Comparison of ENCODE assay signal across 19 cellular contexts in the genomic region with DNA sequence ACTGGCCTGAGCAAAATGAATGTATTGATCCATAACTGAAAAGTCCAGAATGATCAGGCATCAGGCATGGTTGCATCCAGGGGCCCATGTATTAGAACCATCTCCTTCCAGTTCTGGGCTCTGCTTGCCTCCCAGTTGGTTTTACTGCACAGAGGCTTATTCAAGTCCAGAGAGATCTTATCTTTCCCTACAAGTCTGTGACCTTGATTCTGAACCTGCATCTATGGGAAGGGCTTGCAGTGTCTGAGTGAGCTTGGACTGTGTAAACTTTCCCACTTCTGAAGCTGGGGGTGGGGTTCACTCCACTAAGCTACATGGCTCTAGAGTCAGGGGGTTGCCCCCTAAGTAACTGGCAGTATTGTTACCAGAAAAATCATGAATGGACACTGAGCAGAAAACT.
DNase-seq lines count a peak whose midpoint lies in the region; ATAC-seq and TF ChIP-seq lines count a peak whose summit lies in the region.
"Had no signal": no experiment of that assay in that cellular context is flagged by ENCODE, and none has a peak within 500 bp of the region (broad histone marks: within the 10 kb centered on the region; RNA-seq: fewer than 3 reads in every experiment).

No MANE protein-coding gene starts in this region.

- peak overlapping the region; percentile 87 for H3K27ac ChIP-seq in ACC112 (ENCODE audit: low read depth, low read length)
- H3K27ac ChIP-seq in HUES64 (ENCODE audit: low read depth, low read length), result peak overlapping the region; percentile 80; the same call in 1 of the 2 replicates
- H3K27ac ChIP-seq in colonic mucosa, result peak overlapping the region; percentile 85
- no peak overlapping the region for H3K27ac ChIP-seq in CD4-positive, alpha-beta T cell (ENCODE audit: low read depth, low read length)
- peak overlapping the region in 1 of 2 donors; percentile 66 for H3K27ac ChIP-seq in ascending aorta
- H3K27ac ChIP-seq: psoas muscle had no signal

- no peak for TF ChIP-seq CTCF in colonic mucosa (IDR thresholded peaks at IDR 0.05)
- no peak for TF ChIP-seq CTCF in nephron progenitor cell (IDR thresholded peaks at IDR 0.05)
- TF ChIP-seq CTCF in CD4-positive, alpha-beta T cell (IDR thresholded peaks at IDR 0.05), result no peak
- TF ChIP-seq CTCF in ascending aorta (IDR thresholded peaks at IDR 0.05), result no peak

- H3K4me3 ChIP-seq in ACC112 (ENCODE audit: low read depth, low read length) (no peak overlapping the region), HUES64 (ENCODE audit: low read length) (no peak overlapping the region), colonic mucosa (no peak overlapping the region), ascending aorta (no peak overlapping the region)
- H3K4me3 ChIP-seq: psoas muscle, upper lobe of right lung had no signal

- H3K36me3 Mint-ChIP-seq in nephron progenitor cell (ENCODE audit: low read depth), result peaks cover 41% of the 10 kb centered on the region
- no peaks in the 10 kb centered on the region for H3K36me3 Mint-ChIP-seq in CD4-positive, alpha-beta T cell (ENCODE audit: low read depth)
- H3K36me3 Mint-ChIP-seq: CD4-positive, CD25-positive, alpha-beta regulatory T cell; natural killer cell; stimulated activated memory B cell treated with anti-CD40 and anti-IgM and Interleukin-4, amounts not matched to agents 10 μg/mL and 1 μg/mL and 100 μg/mL, for 72 hours had no signal

- peaks cover 14% of the 10 kb centered on the region for H3K79me2 ChIP-seq in ACC112 (ENCODE audit: control insufficient read depth, insufficient read depth, low read length, unreplicated experiment)

- H3K4me1 ChIP-seq in ACC112 (ENCODE audit: control insufficient read depth, insufficient read depth, low read length, unreplicated experiment) (peaks cover 34% of the 10 kb centered on the region), HUES64 (ENCODE audit: insufficient read depth, low read length) (peaks cover 26% of the 10 kb centered on the region), colonic mucosa (peaks cover 17% of the 10 kb centered on the region), ascending aorta (peaks cover 0 to 22% of the 10 kb centered on the region in 2 donors)
- H3K4me1 ChIP-seq: psoas muscle had no signal

- H3K4me3 Mint-ChIP-seq in nephron progenitor cell, result no peak overlapping the region
- no peak overlapping the region for H3K4me3 Mint-ChIP-seq in CD4-positive, alpha-beta T cell
- H3K4me3 Mint-ChIP-seq: CD4-positive, CD25-positive, alpha-beta regulatory T cell; natural killer cell; stimulated activated memory B cell treated with anti-CD40 and anti-IgM and Interleukin-4, amounts not matched to agents 10 μg/mL and 1 μg/mL and 100 μg/mL, for 72 hours had no signal

- no peaks in the 10 kb centered on the region for H3K9me3 ChIP-seq in HUES64 (ENCODE audit: insufficient read depth, low read depth, low read length)
- no peaks in the 10 kb centered on the region for H3K9me3 ChIP-seq in colonic mucosa
- H3K9me3 ChIP-seq in CD4-positive, alpha-beta T cell (ENCODE audit: control insufficient read depth, low read length), result no peaks in the 10 kb centered on the region
- H3K9me3 ChIP-seq in ascending aorta, result no peaks in the 10 kb centered on the region
- H3K9me3 ChIP-seq: psoas muscle, upper lobe of right lung had no signal

- CTCF ChIA-PET in CD4-positive, alpha-beta T cell (lab: Charles Lee), result no interaction called here

- no peak for ATAC-seq in CD4-positive, alpha-beta T cell (ENCODE audit: poor library complexity)
- ATAC-seq: natural killer cell; stimulated activated memory B cell treated with anti-CD40 and anti-IgM and Interleukin-4, amounts not matched to agents 10 μg/mL and 1 μg/mL and 100 μg/mL, for 72 hours had no signal

- no peak overlapping the region for H3K9ac ChIP-seq in HUES64 (ENCODE audit: low read depth, low read length)
- peak overlapping the region in 1 of 2 donors; percentile 24 for H3K9ac ChIP-seq in colonic mucosa (ENCODE audit: low read depth in 2 of 2, low read length in 2 of 2)

- peaks cover 21% of the 10 kb centered on the region for H3K4me1 Mint-ChIP-seq in nephron progenitor cell
- no peaks in the 10 kb centered on the region for H3K4me1 Mint-ChIP-seq in CD4-positive, alpha-beta T cell (ENCODE audit: low read depth)
- H3K4me1 Mint-ChIP-seq: CD4-positive, CD25-positive, alpha-beta regulatory T cell; natural killer cell; stimulated activated memory B cell treated with anti-CD40 and anti-IgM and Interleukin-4, amounts not matched to agents 10 μg/mL and 1 μg/mL and 100 μg/mL, for 72 hours had no signal

- peak overlapping the region; percentile 29 for H3K27ac Mint-ChIP-seq in nephron progenitor cell
- H3K27ac Mint-ChIP-seq in CD4-positive, alpha-beta T cell, result no peak overlapping the region
- H3K27ac Mint-ChIP-seq: CD4-positive, CD25-positive, alpha-beta regulatory T cell; natural killer cell; stimulated activated memory B cell treated with anti-CD40 and anti-IgM and Interleukin-4, amounts not matched to agents 10 μg/mL and 1 μg/mL and 100 μg/mL, for 72 hours had no signal

- no peak overlapping the region for H2AFZ ChIP-seq in ACC112 (ENCODE audit: low read length, unreplicated experiment)

- DNase-seq in colonic mucosa (peak; percentile 37), nephron progenitor cell (no peak), HCEC 1CT (no peak), kidney tubule cell (ENCODE audit: low spot score) (no peak), ascending aorta (ENCODE audit: low spot score in 2 of 2) (no peak)
- no peak for DNase-seq in CD4-positive, alpha-beta T cell
- DNase-seq: activated gamma-delta T cell; CD4-positive, CD25-positive, alpha-beta regulatory T cell; DND-41; left ventricle myocardium superior; natural killer cell; NCI-H1092; NCI-H2081 treated with DMSO at 0.1 percent for 48 hours; NCI-H524; psoas muscle; upper lobe of right lung had no signal

- peaks cover 4% of the 10 kb centered on the region for H3K27me3 Mint-ChIP-seq in nephron progenitor cell (ENCODE audit: low read depth, poor library complexity)
- H3K27me3 Mint-ChIP-seq in CD4-positive, alpha-beta T cell, result no peaks in the 10 kb centered on the region
- H3K27me3 Mint-ChIP-seq: stimulated activated memory B cell treated with anti-CD40 and anti-IgM and Interleukin-4, amounts not matched to agents 10 μg/mL and 1 μg/mL and 100 μg/mL, for 72 hours had no signal

- intact Hi-C loops in colonic mucosa (cut with DNase I) (no loop called here), ascending aorta (cut with DNase I) (loop anchor here (2.0 kb wide), 1 partner anchor 21 kb away; no protein-coding TSS in a partner anchor)
- intact Hi-C loops in CD4-positive, alpha-beta T cell (cut with DNase I, micrococcal nuclease), result no loop called here

- no peaks in the 10 kb centered on the region for H3K9me3 Mint-ChIP-seq in nephron progenitor cell
- no peaks in the 10 kb centered on the region for H3K9me3 Mint-ChIP-seq in CD4-positive, alpha-beta T cell
- H3K9me3 Mint-ChIP-seq: CD4-positive, CD25-positive, alpha-beta regulatory T cell; natural killer cell; stimulated activated memory B cell treated with anti-CD40 and anti-IgM and Interleukin-4, amounts not matched to agents 10 μg/mL and 1 μg/mL and 100 μg/mL, for 72 hours had no signal

- H3K36me3 ChIP-seq in ACC112 (ENCODE audit: insufficient read depth, low read length) (no peaks in the 10 kb centered on the region), HUES64 (ENCODE audit: insufficient read depth, low read length) (peaks cover 9% of the 10 kb centered on the region; the same call in 1 of the 2 replicates), colonic mucosa (no peaks in the 10 kb centered on the region), ascending aorta (no peaks in the 10 kb centered on the region)
- H3K36me3 ChIP-seq: upper lobe of right lung had no signal

- POLR2A ChIA-PET in CD4-positive, alpha-beta T cell (lab: Charles Lee), result no interaction called here

- no peaks in the 10 kb centered on the region for H3K27me3 ChIP-seq in ACC112 (ENCODE audit: insufficient read depth, low read length)
- no peaks in the 10 kb centered on the region for H3K27me3 ChIP-seq in HUES64 (ENCODE audit: insufficient read depth, low read length)
- no peaks in the 10 kb centered on the region for H3K27me3 ChIP-seq in colonic mucosa
- H3K27me3 ChIP-seq in CD4-positive, alpha-beta T cell (ENCODE audit: control insufficient read depth, insufficient read depth, low read length), result no peaks in the 10 kb centered on the region
- H3K27me3 ChIP-seq in ascending aorta, result no peaks in the 10 kb centered on the region
- H3K27me3 ChIP-seq: upper lobe of right lung had no signal
